Comparison of ENCODE assay signal across 1 cellular context in genomic region chr19:49373174-49373573, GRCh38.
A peak's percentile ranks its signal among the peaks of the same experiment; 100 is the strongest.
TF ChIP-seq lines count a peak whose summit lies in the region.
"Not testable (repeated sequence)": the region's sequence is repeated elsewhere in the genome, so short reads cannot be mapped to it uniquely, and the experiment has no call there.

No MANE protein-coding gene starts in this region.

TF ChIP-seq in K562, 482 proteins besides CTCF, POLR2A, EP300 and RAD21:
- TF ChIP-seq ATF3 (IDR thresholded peaks at IDR 0.05), result peak; percentile 45; the same call in 1 of the 2 replicates
- not testable (repeated sequence) for TF ChIP-seq ATF3 (CRISPR knock-in tag; conservative IDR thresholded peaks at IDR 0.05)
- TF ChIP-seq NFIC (IDR thresholded peaks at IDR 0.05), result peak; percentile 72
- peak; percentile 38; the same call in 1 of the 2 replicates for TF ChIP-seq ZNF384 (IDR thresholded peaks at IDR 0.05; ENCODE audit: low read depth, low read length)
- TF ChIP-seq ATF7 (IDR thresholded peaks at IDR 0.05), result peak; percentile 28; the same call in 1 of the 2 replicates
